Comparison of ENCODE assay signal across 1 cellular context in the genomic region with DNA sequence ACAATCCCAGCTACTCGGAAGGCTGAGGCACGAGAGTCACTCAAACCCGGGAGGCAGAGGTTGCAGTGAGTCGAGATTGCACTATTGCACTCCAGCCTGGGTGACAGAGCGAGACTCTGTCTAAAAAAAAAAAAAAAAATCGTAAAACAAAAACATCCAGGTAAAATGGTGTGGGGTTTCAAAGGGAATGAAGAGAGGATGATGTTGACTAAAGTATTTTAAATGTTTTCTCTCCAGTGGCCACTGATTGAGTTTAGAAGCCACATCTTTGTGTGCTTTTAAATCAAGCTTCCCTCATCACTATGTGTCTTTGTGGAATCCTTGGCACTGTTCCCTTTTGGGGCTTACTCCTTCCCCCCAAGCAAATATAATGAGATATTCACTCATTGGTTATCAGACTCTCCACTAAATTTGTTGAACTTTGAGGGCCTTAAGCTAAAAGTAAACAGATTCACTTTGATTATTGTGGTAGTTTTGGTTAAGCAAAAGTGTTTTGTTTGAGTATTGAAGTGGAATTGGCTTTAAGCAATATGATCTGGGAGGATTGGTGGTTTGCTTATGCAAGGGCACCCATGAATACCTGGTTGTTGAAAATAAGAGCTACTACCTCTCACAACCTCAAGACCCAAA.
A peak's percentile ranks its signal among the peaks of the same experiment; 100 is the strongest.
TF ChIP-seq lines count a peak whose summit lies in the region.

No MANE protein-coding gene starts in this region.

TF ChIP-seq in HepG2, 621 proteins besides CTCF, POLR2A, EP300 and RAD21 (continued from another document):
- TF ChIP-seq BATF2 (CRISPR knock-in tag; IDR thresholded peaks at IDR 0.05), result no peak
- TF ChIP-seq SMAD1 (CRISPR knock-in tag; IDR thresholded peaks at IDR 0.05; ENCODE audit: borderline replicate concordance, low read depth), result no peak
- no peak for TF ChIP-seq ZNF296 (CRISPR knock-in tag; conservative IDR thresholded peaks at IDR 0.05)
- TF ChIP-seq ATF7-NPFF (CRISPR knock-in tag; IDR thresholded peaks at IDR 0.05; ENCODE audit: low read depth), result no peak
- no peak for TF ChIP-seq TAF1 (CRISPR knock-in tag; IDR thresholded peaks at IDR 0.05)
- TF ChIP-seq MZF1 (CRISPR knock-in tag; IDR thresholded peaks at IDR 0.05; ENCODE audit: borderline replicate concordance), result no peak
- TF ChIP-seq ZNF720 (CRISPR knock-in tag; IDR thresholded peaks at IDR 0.05), result no peak
- no peak for TF ChIP-seq RAD51 (IDR thresholded peaks at IDR 0.05; ENCODE audit: borderline replicate concordance)
- TF ChIP-seq TBX2 (CRISPR knock-in tag; IDR thresholded peaks at IDR 0.05; ENCODE audit: borderline replicate concordance), result peak; percentile 92
- TF ChIP-seq ZNF30 (CRISPR knock-in tag; IDR thresholded peaks at IDR 0.05), result no peak
- TF ChIP-seq ELF3 (CRISPR knock-in tag; IDR thresholded peaks at IDR 0.05), result 0 out of 2 replicates have a peak, but pooled peaks have one; percentile 19
- no peak for TF ChIP-seq TSC22D2 (CRISPR knock-in tag; IDR thresholded peaks at IDR 0.05; ENCODE audit: borderline replicate concordance)
- TF ChIP-seq CHD2 (IDR thresholded peaks at IDR 0.05; ENCODE audit: low read depth, low read length), result no peak
- no peak for TF ChIP-seq E2F5 (CRISPR knock-in tag; conservative IDR thresholded peaks at IDR 0.05)
- TF ChIP-seq, protein P1, sequence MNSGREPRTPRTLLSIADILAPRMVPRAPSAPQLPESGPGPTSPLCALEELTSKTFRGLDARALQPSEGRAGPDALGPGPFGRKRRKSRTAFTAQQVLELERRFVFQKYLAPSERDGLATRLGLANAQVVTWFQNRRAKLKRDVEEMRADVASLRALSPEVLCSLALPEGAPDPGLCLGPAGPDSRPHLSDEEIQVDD (CRISPR knock-in tag; IDR thresholded peaks at IDR 0.05; ENCODE audit: borderline replicate concordance), result no peak
- TF ChIP-seq SNAI1 (CRISPR knock-in tag; IDR thresholded peaks at IDR 0.05; ENCODE audit: borderline replicate concordance), result no peak
- no peak for TF ChIP-seq HCFC1 (IDR thresholded peaks at IDR 0.05; ENCODE audit: low read depth, low read length)
- no peak for TF ChIP-seq HNF4G (IDR thresholded peaks at IDR 0.05; ENCODE audit: borderline replicate concordance, low read depth, low read length)
- no peak for TF ChIP-seq HNF4G (CRISPR knock-in tag; IDR thresholded peaks at IDR 0.05; ENCODE audit: borderline replicate concordance, low read depth)
- TF ChIP-seq ATF7 (IDR thresholded peaks at IDR 0.05), result no peak
- TF ChIP-seq ATF7 (CRISPR knock-in tag; IDR thresholded peaks at IDR 0.05), result no peak
- no peak for TF ChIP-seq BRCA1 (CRISPR knock-in tag; IDR thresholded peaks at IDR 0.05)
- TF ChIP-seq, protein P2, sequence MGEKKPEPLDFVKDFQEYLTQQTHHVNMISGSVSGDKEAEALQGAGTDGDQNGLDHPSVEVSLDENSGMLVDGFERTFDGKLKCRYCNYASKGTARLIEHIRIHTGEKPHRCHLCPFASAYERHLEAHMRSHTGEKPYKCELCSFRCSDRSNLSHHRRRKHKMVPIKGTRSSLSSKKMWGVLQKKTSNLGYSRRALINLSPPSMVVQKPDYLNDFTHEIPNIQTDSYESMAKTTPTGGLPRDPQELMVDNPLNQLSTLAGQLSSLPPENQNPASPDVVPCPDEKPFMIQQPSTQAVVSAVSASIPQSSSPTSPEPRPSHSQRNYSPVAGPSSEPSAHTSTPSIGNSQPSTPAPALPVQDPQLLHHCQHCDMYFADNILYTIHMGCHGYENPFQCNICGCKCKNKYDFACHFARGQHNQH (CRISPR knock-in tag; IDR thresholded peaks at IDR 0.05), result no peak
- TF ChIP-seq, protein P3, sequence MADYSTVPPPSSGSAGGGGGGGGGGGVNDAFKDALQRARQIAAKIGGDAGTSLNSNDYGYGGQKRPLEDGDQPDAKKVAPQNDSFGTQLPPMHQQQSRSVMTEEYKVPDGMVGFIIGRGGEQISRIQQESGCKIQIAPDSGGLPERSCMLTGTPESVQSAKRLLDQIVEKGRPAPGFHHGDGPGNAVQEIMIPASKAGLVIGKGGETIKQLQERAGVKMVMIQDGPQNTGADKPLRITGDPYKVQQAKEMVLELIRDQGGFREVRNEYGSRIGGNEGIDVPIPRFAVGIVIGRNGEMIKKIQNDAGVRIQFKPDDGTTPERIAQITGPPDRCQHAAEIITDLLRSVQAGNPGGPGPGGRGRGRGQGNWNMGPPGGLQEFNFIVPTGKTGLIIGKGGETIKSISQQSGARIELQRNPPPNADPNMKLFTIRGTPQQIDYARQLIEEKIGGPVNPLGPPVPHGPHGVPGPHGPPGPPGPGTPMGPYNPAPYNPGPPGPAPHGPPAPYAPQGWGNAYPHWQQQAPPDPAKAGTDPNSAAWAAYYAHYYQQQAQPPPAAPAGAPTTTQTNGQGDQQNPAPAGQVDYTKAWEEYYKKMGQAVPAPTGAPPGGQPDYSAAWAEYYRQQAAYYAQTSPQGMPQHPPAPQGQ (CRISPR knock-in tag; IDR thresholded peaks at IDR 0.05; ENCODE audit: borderline replicate concordance), result no peak
- no peak for TF ChIP-seq KLF9 (CRISPR knock-in tag; IDR thresholded peaks at IDR 0.05; ENCODE audit: low read depth)
